Comparison of ENCODE assay signal across 7 cellular contexts in genomic region chrX:39625810-39626209, GRCh38.
"Had no signal": no experiment of that assay in that cellular context is flagged by ENCODE, and none has a peak within 500 bp of the region (broad histone marks: within the 10 kb centered on the region; RNA-seq: fewer than 3 reads in every experiment).

No MANE protein-coding gene starts in this region.

- ATAC-seq: GM12878 had no signal

- FAIRE-seq: G401.6, GM12878, GM12891, GM18507, GM19239 had no signal

- DNase-seq: GDM1, GF-D8 had no signal

- H3K4me3 ChIP-seq: GM12878 had no signal
